ENCODE assay signal across 8 cellular contexts in genomic region chr1:156126701-156127534, GRCh38. TPM values are rescaled to one million over a fixed set of nuclear protein-coding genes. Genes with fewer than 3 reads are reported as not detected.
DNase-seq lines count a peak whose midpoint lies in the region; ATAC-seq, FAIRE-seq and TF ChIP-seq lines count a peak whose summit lies in the region.

No MANE protein-coding gene starts in this region.

- no peak for TF ChIP-seq POLR2A in H54 (IDR thresholded peaks at IDR 0.05; ENCODE audit: low read depth, low read length)

- H3K4me3 ChIP-seq in CD8-positive, alpha-beta memory T cell (ENCODE audit: low read length) = no peak overlapping the region
- H3K4me3 ChIP-seq in NT2/D1 (ENCODE audit: insufficient read length, low read depth) (no peak overlapping the region), retinal pigment epithelial cell (ENCODE audit: low read length) (peak overlapping the region; percentile 28), aorta (ENCODE audit: low read length in 2 of 2) (no peak overlapping the region)

- CTCF ChIA-PET in CD8-positive, alpha-beta memory T cell (lab: Charles Lee) = interaction anchor here (1.2 to 25.4 kb wide), 5 partner anchors 10 to 98 kb away, joined by 3 to 702 read pairs (median 5); partner anchors contain the start of genes LMNA, MEX3A and SLC25A44

- TF ChIP-seq CTCF in retinal pigment epithelial cell (conservative IDR thresholded peaks at IDR 0.05; ENCODE audit: low read depth, low read length) (no peak), progenitor cell of endocrine pancreas (IDR thresholded peaks at IDR 0.05; ENCODE audit: unreplicated experiment) (no peak)

- intact Hi-C loops in aorta (cut with DNase I) = loop anchor here in 1 of 2 donors (10.0 kb wide), 1 partner anchor 152 kb away; the partner anchor contains the start of gene ARHGEF2

- DNase-seq in CD8-positive, alpha-beta memory T cell = peak; percentile 69 to 92 (median 82)
- DNase-seq in H54 (ENCODE audit: insufficient read length, low spot score) (peak; percentile 56), NT2/D1 (ENCODE audit: low read depth, low spot score) (no peak), activated T-cell treated with anti-CD3 and anti-CD28 coated beads for 24 hours (ENCODE audit: low read depth) (peak; percentile 74), retinal pigment epithelial cell (ENCODE audit: low read depth) (no peak), aorta (peak; percentile 79 to 90), progenitor cell of endocrine pancreas (ENCODE audit: low spot score, unreplicated experiment) (no peak)

- H3K27me3 Mint-ChIP-seq in CD8-positive, alpha-beta memory T cell = peaks cover 0 to 7% of the 10 kb centered on the region in 2 donors
- no peaks in the 10 kb centered on the region for H3K27me3 Mint-ChIP-seq in progenitor cell of endocrine pancreas

- peak overlapping the region; percentile 81 to 98 (median 90) for H3K27ac Mint-ChIP-seq in CD8-positive, alpha-beta memory T cell
- H3K27ac Mint-ChIP-seq in progenitor cell of endocrine pancreas = no peak overlapping the region

- peaks cover 0 to 14% (median 2%) of the 10 kb centered on the region in 3 donors for H3K36me3 Mint-ChIP-seq in CD8-positive, alpha-beta memory T cell
- peaks cover 7% of the 10 kb centered on the region for H3K36me3 Mint-ChIP-seq in progenitor cell of endocrine pancreas (ENCODE audit: insufficient read depth)

- H3K4me3 Mint-ChIP-seq in CD8-positive, alpha-beta memory T cell = peak overlapping the region; percentile 9 to 57 (median 51)
- no peak overlapping the region for H3K4me3 Mint-ChIP-seq in progenitor cell of endocrine pancreas (ENCODE audit: low read depth)

- H3K4me1 ChIP-seq in CD8-positive, alpha-beta memory T cell (ENCODE audit: insufficient read depth, low read length) = peaks cover 71% of the 10 kb centered on the region
- H3K4me1 ChIP-seq in NT2/D1 (ENCODE audit: insufficient read depth, insufficient read length) (peaks cover 60% of the 10 kb centered on the region), aorta (ENCODE audit: control insufficient read depth in 1 of 2, insufficient read depth in 2 of 2, low read length in 2 of 2) (no peaks in the 10 kb centered on the region)

- peak overlapping the region; percentile 37 for H3K9ac ChIP-seq in NT2/D1 (ENCODE audit: insufficient read length, low read depth)

- H3K9me3 ChIP-seq in CD8-positive, alpha-beta memory T cell (ENCODE audit: low read length) = no peaks in the 10 kb centered on the region
- H3K9me3 ChIP-seq in NT2/D1 (ENCODE audit: insufficient read depth, low read length) = no peaks in the 10 kb centered on the region
- H3K9me3 ChIP-seq in aorta (ENCODE audit: control insufficient read depth, low read length) = no peaks in the 10 kb centered on the region

- no peak for FAIRE-seq in H54 (lab: Jason Lieb, UNC)

- 6 to 11% methylated on average over 10 to 15 of the region's 15 CpGs for WGBS in aorta, 2 donors

- POLR2A ChIA-PET in CD8-positive, alpha-beta memory T cell (lab: Charles Lee) = interaction anchor here (0.8 to 1.8 kb wide), 4 partner anchors 13 to 24 kb away, joined by 3 to 5 read pairs (median 3); partner anchors contain the start of gene LMNA

- H3K27ac ChIP-seq in CD8-positive, alpha-beta memory T cell (ENCODE audit: low read depth, low read length) = peak overlapping the region; percentile 85
- H3K27ac ChIP-seq in aorta (ENCODE audit: low read depth in 1 of 2, low read length in 2 of 2) = peak overlapping the region; percentile 88 to 89

- no peaks in the 10 kb centered on the region for H3K27me3 ChIP-seq in CD8-positive, alpha-beta memory T cell (ENCODE audit: insufficient read depth, low read length, poor library complexity, severe bottlenecking)
- H3K27me3 ChIP-seq in NT2/D1 (ENCODE audit: insufficient read depth, insufficient read length) = no peaks in the 10 kb centered on the region
- no peaks in the 10 kb centered on the region for H3K27me3 ChIP-seq in aorta (ENCODE audit: control insufficient read depth in 1 of 2, insufficient read depth in 2 of 2, low read length in 1 of 2)

- H3K36me3 ChIP-seq in CD8-positive, alpha-beta memory T cell (ENCODE audit: insufficient read depth, low read length) = no peaks in the 10 kb centered on the region
- H3K36me3 ChIP-seq in NT2/D1 (ENCODE audit: insufficient read depth, insufficient read length, low read length) = peaks cover 45% of the 10 kb centered on the region
- peaks cover 0 to 2% of the 10 kb centered on the region in 2 donors for H3K36me3 ChIP-seq in aorta (ENCODE audit: control insufficient read depth in 1 of 2, insufficient read depth in 2 of 2, low read length in 1 of 2)

- H3K4me1 Mint-ChIP-seq in CD8-positive, alpha-beta memory T cell = peaks cover 56 to 81% (median 79%) of the 10 kb centered on the region in 3 donors
- peaks cover 32% of the 10 kb centered on the region for H3K4me1 Mint-ChIP-seq in progenitor cell of endocrine pancreas (ENCODE audit: low read depth)

- ATAC-seq in esophagus mucosa (peak; percentile 55), aorta (ENCODE audit: low FRiP score) (peak; percentile 0)

- H3K9me3 Mint-ChIP-seq in CD8-positive, alpha-beta memory T cell = no peaks in the 10 kb centered on the region
- no peaks in the 10 kb centered on the region for H3K9me3 Mint-ChIP-seq in progenitor cell of endocrine pancreas (ENCODE audit: low read depth)

RNA-seq across cellular contexts. Expression of gene LMNA, which starts 12.4 kb away (rescaled TPM):
- total RNA-seq in CD8-positive, alpha-beta memory T cell = 100 to 1,000 TPM; 325 to 335 TPM
- polyA plus RNA-seq in CD8-positive, alpha-beta memory T cell = 13.9 TPM
- total RNA-seq in esophagus mucosa (315 TPM), aorta (1,000 to 10,000 TPM in 1 of 2 donors, 100 to 1,000 TPM in 1; 497 to 1,067 TPM), progenitor cell of endocrine pancreas (83.5 and 92.7 TPM in 2 replicates)
- 100 to 1,000 TPM in 1 of 2 donors, 10 to 100 TPM in 1; 94.3 to 378 TPM for polyA plus RNA-seq in aorta

RNA-seq across cellular contexts. Expression of gene SEMA4A, which starts 26.5 kb away (rescaled TPM):
- 10 to 100 TPM; 21.6 to 23.0 TPM for total RNA-seq in CD8-positive, alpha-beta memory T cell
- 10.7 TPM for polyA plus RNA-seq in CD8-positive, alpha-beta memory T cell
- total RNA-seq in esophagus mucosa (34.6 TPM), aorta (10 to 100 TPM in 1 of 2 donors, 1 to 10 TPM in 1; 8.9 to 20.0 TPM), progenitor cell of endocrine pancreas (2.1 and 3.7 TPM in 2 replicates)
- polyA plus RNA-seq in aorta = 1 to 10 TPM; 3.0 to 4.7 TPM

RNA-seq across cellular contexts. Expression of gene MEX3A, which starts 44.7 kb away (rescaled TPM):
- 1 to 10 TPM in 1 of 2 experiments, under 1 TPM in 1; 0.24 to 1.0 TPM for total RNA-seq in CD8-positive, alpha-beta memory T cell
- polyA plus RNA-seq in CD8-positive, alpha-beta memory T cell = not detected
- total RNA-seq in esophagus mucosa (1.7 TPM), aorta (1 to 10 TPM; 1.2 to 1.6 TPM), progenitor cell of endocrine pancreas (112 and 113 TPM in 2 replicates)
- under 1 TPM; 0.03 to 0.13 TPM for polyA plus RNA-seq in aorta

Comparison
In these comparisons a context has a peak if more than half of its experiments do, and no peak if none do; other contexts are left out.
1. DNase-seq: peak in CD8-positive, alpha-beta memory T cell (5 of 5), H54 (single experiment), activated T-cell treated with anti-CD3 and anti-CD28 coated beads for 24 hours (single experiment) and aorta (2 of 2); none in NT2/D1 (single experiment), retinal pigment epithelial cell (single experiment) and progenitor cell of endocrine pancreas (single experiment).
2. RNA of gene MEX3A, which starts 44.7 kb away (total RNA-seq): 112 to 113 TPM in progenitor cell of endocrine pancreas; 1.7 TPM in esophagus mucosa (single experiment), 1.2 to 1.6 TPM in aorta and 0.24 to 1.0 TPM in CD8-positive, alpha-beta memory T cell; every median in the first group is over 10 times any median in the second.